ENCODE assay signal across 14 cellular contexts in genomic region chr22:37231406-37232139, GRCh38. TPM values are rescaled to one million over a fixed set of nuclear protein-coding genes. Genes with fewer than 3 reads are reported as not detected.
DNase-seq lines count a peak whose midpoint lies in the region; ATAC-seq and TF ChIP-seq lines count a peak whose summit lies in the region.
"Had no signal": no experiment of that assay in that cellular context is flagged by ENCODE, and none has a peak within 500 bp of the region (broad histone marks: within the 10 kb centered on the region; RNA-seq: fewer than 3 reads in every experiment).

No MANE protein-coding gene starts in this region.

- no peak for TF ChIP-seq CTCF in activated CD8-positive, alpha-beta T cell treated with anti-CD3 and anti-CD28 coated beads for 36 hours (IDR thresholded peaks at IDR 0.05)

- intact Hi-C loops in activated CD8-positive, alpha-beta T cell treated with anti-CD3 and anti-CD28 coated beads for 36 hours (cut with micrococcal nuclease): no loop called here

- H3K9me3 Mint-ChIP-seq in activated CD8-positive, alpha-beta T cell treated with anti-CD3 and anti-CD28 coated beads for 36 hours: no peaks in the 10 kb centered on the region
- no peaks in the 10 kb centered on the region for H3K9me3 Mint-ChIP-seq in stimulated activated effector memory CD8-positive, alpha-beta T cell treated with anti-CD3 and anti-CD28 coated beads, Interleukin-12 subunit alpha, Interleukin-12 subunit beta, amount 100 ng/mL, for 72 hours

- H3K4me1 Mint-ChIP-seq in activated CD8-positive, alpha-beta T cell treated with anti-CD3 and anti-CD28 coated beads for 36 hours (ENCODE audit: low read depth): peaks cover 86% of the 10 kb centered on the region
- peaks cover 90% of the 10 kb centered on the region for H3K4me1 Mint-ChIP-seq in stimulated activated effector memory CD8-positive, alpha-beta T cell treated with anti-CD3 and anti-CD28 coated beads, Interleukin-12 subunit alpha, Interleukin-12 subunit beta, amount 100 ng/mL, for 72 hours

- H3K27ac ChIP-seq in KOPT-K1 (ENCODE audit: low read depth, low read length, poor library complexity, severe bottlenecking): peak overlapping the region; percentile 100
- H3K27ac ChIP-seq: ascending aorta, thyroid gland had no signal

- H3K4me3 Mint-ChIP-seq in activated CD8-positive, alpha-beta T cell treated with anti-CD3 and anti-CD28 coated beads for 36 hours: peak overlapping the region; percentile 76
- peak overlapping the region; percentile 93 for H3K4me3 Mint-ChIP-seq in stimulated activated effector memory CD8-positive, alpha-beta T cell treated with anti-CD3 and anti-CD28 coated beads, Interleukin-12 subunit alpha, Interleukin-12 subunit beta, amount 100 ng/mL, for 72 hours

- no peaks in the 10 kb centered on the region for H3K9me3 ChIP-seq in KOPT-K1 (ENCODE audit: insufficient read depth, low read length, poor library complexity, severe bottlenecking)
- H3K9me3 ChIP-seq: ascending aorta, MG63, thyroid gland had no signal

- peak; percentile 34 for ATAC-seq in activated CD8-positive, alpha-beta T cell treated with anti-CD3 and anti-CD28 coated beads for 36 hours
- ATAC-seq in stimulated activated effector memory CD8-positive, alpha-beta T cell treated with anti-CD3 and anti-CD28 coated beads, Interleukin-12 subunit alpha, Interleukin-12 subunit beta, amount 100 ng/mL, for 72 hours: peak; percentile 43
- no peak for ATAC-seq in GM18870 (IDR thresholded peaks at IDR 0.05; ENCODE audit: unreplicated experiment)

- peak; percentile 87 for DNase-seq in activated CD8-positive, alpha-beta T cell treated with anti-CD3 and anti-CD28 coated beads for 36 hours
- peak; percentile 46 for DNase-seq in effector CD8-positive, alpha-beta T cell (lab: John Stamatoyannopoulos, UW)
- DNase-seq in stimulated activated effector memory CD8-positive, alpha-beta T cell treated with anti-CD3 and anti-CD28 coated beads, Interleukin-12 subunit alpha, Interleukin-12 subunit beta, amount 100 ng/mL, for 72 hours (ENCODE audit: low spot score in 2 of 2): no peak
- DNase-seq in HK-2 (ENCODE audit: unreplicated experiment): no peak
- no peak for DNase-seq in G401 (ENCODE audit: low spot score)
- no peak for DNase-seq in T-helper 9 cell
- DNase-seq: DMS 273 treated with DMSO at 0.1 percent for 48 hours, MG63, NCI-H526 treated with DMSO at 0.1 percent for 48 hours, thyroid gland had no signal

- H3K27ac Mint-ChIP-seq in activated CD8-positive, alpha-beta T cell treated with anti-CD3 and anti-CD28 coated beads for 36 hours: peak overlapping the region; percentile 98
- H3K27ac Mint-ChIP-seq in stimulated activated effector memory CD8-positive, alpha-beta T cell treated with anti-CD3 and anti-CD28 coated beads, Interleukin-12 subunit alpha, Interleukin-12 subunit beta, amount 100 ng/mL, for 72 hours: peak overlapping the region; percentile 98

- POLR2A ChIA-PET in activated CD8-positive, alpha-beta T cell treated with anti-CD3 and anti-CD28 coated beads for 36 hours (lab: Charles Lee): interaction anchor here (0.8 to 7.6 kb wide), 10 partner anchors 8 to 82 kb away, joined by 3 to 209 read pairs (median 14); partner anchors contain the start of genes C1QTNF6, IL2RB and RAC2

- H3K27me3 Mint-ChIP-seq in activated CD8-positive, alpha-beta T cell treated with anti-CD3 and anti-CD28 coated beads for 36 hours: no peaks in the 10 kb centered on the region

- peaks cover 90% of the 10 kb centered on the region for H3K36me3 Mint-ChIP-seq in activated CD8-positive, alpha-beta T cell treated with anti-CD3 and anti-CD28 coated beads for 36 hours (ENCODE audit: low read depth)
- H3K36me3 Mint-ChIP-seq in stimulated activated effector memory CD8-positive, alpha-beta T cell treated with anti-CD3 and anti-CD28 coated beads, Interleukin-12 subunit alpha, Interleukin-12 subunit beta, amount 100 ng/mL, for 72 hours: peaks cover 100% of the 10 kb centered on the region

- H3K36me3 ChIP-seq in KOPT-K1 (ENCODE audit: insufficient read depth, low read length): peaks cover 90% of the 10 kb centered on the region
- H3K36me3 ChIP-seq: ascending aorta, MG63, thyroid gland had no signal

- in situ Hi-C loops in G401 (cut with HindIII; ENCODE audit: low sequenced_read_pairs): no loop called here

- CTCF ChIA-PET in activated CD8-positive, alpha-beta T cell treated with anti-CD3 and anti-CD28 coated beads for 36 hours (lab: Charles Lee): interaction anchor here (1.0 to 5.0 kb wide), 6 partner anchors 12 to 335 kb away, joined by 3 to 40 read pairs (median 8); partner anchors contain the start of gene RAC2

RNA-seq across cellular contexts. Expression of gene RAC2, which starts 12.5 kb away (rescaled TPM):
- total RNA-seq in activated CD8-positive, alpha-beta T cell treated with anti-CD3 and anti-CD28 coated beads for 36 hours: 100 to 1,000 TPM; 699 to 717 TPM
- total RNA-seq in G401 (2014; rRNA removed; shearing (Covaris generic)): not detected in 2 replicates

RNA-seq across cellular contexts. Expression of gene SSTR3, which starts 19.3 kb away (rescaled TPM):
- total RNA-seq in activated CD8-positive, alpha-beta T cell treated with anti-CD3 and anti-CD28 coated beads for 36 hours: 1 to 10 TPM; 7.9 to 8.5 TPM
- total RNA-seq in G401 (2014; rRNA removed; shearing (Covaris generic)): not detected in 2 replicates
- total RNA-seq: ascending aorta, epithelial cell of proximal tubule had no signal

RNA-seq across cellular contexts. Expression of gene C1QTNF6, which starts 43.5 kb away (rescaled TPM):
- 1 to 10 TPM; 6.4 TPM for total RNA-seq in activated CD8-positive, alpha-beta T cell treated with anti-CD3 and anti-CD28 coated beads for 36 hours
- 5.0 and 6.7 TPM in 2 replicates for total RNA-seq in G401 (2014; rRNA removed; shearing (Covaris generic))

RNA-seq across cellular contexts. Expression of gene CYTH4, which starts 50.7 kb away (rescaled TPM):
- 10 to 100 TPM; 33.2 to 33.4 TPM for total RNA-seq in activated CD8-positive, alpha-beta T cell treated with anti-CD3 and anti-CD28 coated beads for 36 hours
- total RNA-seq in G401 (2014; rRNA removed; shearing (Covaris generic)): not detected in 2 replicates
- total RNA-seq: epithelial cell of proximal tubule had no signal

Comparison
In these comparisons a context has a peak if more than half of its experiments do, and no peak if none do; other contexts are left out.
1. DNase-seq: peak in activated CD8-positive, alpha-beta T cell treated with anti-CD3 and anti-CD28 coated beads for 36 hours (single experiment) and effector CD8-positive, alpha-beta T cell (single experiment); none in stimulated activated effector memory CD8-positive, alpha-beta T cell treated with anti-CD3 and anti-CD28 coated beads, Interleukin-12 subunit alpha, Interleukin-12 subunit beta, amount 100 ng/mL, for 72 hours (0 of 2), HK-2 (single experiment), G401 (single experiment) and T-helper 9 cell (single experiment).
2. RNA of gene RAC2, which starts 12.5 kb away (total RNA-seq): 699 to 717 TPM in activated CD8-positive, alpha-beta T cell treated with anti-CD3 and anti-CD28 coated beads for 36 hours; not detected in G401; every median in the first group is over 100 times any median in the second.